1 cellular context compared by ENCODE assay signal in the genomic region with DNA sequence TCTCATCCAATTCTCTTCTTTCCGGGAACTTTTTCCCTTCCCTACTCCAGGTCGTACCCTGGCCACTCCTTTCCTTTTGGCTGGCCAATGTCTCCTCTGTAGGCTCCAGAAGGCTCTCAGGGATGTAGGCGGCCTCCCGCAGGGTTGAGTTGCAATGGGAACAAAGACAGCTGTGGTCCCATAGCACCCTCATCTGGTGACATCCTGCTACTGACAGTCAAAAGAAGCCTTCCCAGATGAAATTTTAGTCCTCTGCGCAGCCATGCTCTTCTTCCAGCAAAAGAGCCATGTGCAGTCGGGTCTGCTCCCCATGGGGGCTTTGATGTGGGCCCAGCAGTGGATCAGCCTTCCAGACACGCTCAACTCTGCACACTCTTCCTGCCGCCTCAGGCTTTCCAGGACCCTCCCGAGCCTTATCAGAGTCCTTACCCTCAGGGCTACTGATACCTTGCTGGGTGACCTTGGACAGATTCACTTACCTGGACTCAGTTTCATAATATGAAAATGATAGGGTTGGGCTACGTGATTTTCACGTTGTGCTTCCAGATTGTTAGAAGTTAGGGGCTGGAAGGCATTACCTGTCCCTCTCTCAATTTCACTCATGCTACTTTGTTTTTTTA.
A peak's percentile ranks its signal among the peaks of the same experiment; 100 is the strongest.
TF ChIP-seq lines count a peak whose summit lies in the region.

No MANE protein-coding gene starts in this region.

TF ChIP-seq in GM12878, 131 proteins besides CTCF, POLR2A, EP300 and RAD21:
- peak; percentile 43 for TF ChIP-seq SMC3 (IDR thresholded peaks at IDR 0.05; ENCODE audit: borderline replicate concordance, low read length)
- TF ChIP-seq, protein P1, sequence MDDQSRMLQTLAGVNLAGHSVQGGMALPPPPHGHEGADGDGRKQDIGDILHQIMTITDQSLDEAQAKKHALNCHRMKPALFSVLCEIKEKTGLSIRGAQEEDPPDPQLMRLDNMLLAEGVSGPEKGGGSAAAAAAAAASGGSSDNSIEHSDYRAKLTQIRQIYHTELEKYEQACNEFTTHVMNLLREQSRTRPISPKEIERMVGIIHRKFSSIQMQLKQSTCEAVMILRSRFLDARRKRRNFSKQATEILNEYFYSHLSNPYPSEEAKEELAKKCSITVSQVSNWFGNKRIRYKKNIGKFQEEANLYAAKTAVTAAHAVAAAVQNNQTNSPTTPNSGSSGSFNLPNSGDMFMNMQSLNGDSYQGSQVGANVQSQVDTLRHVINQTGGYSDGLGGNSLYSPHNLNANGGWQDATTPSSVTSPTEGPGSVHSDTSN (IDR thresholded peaks at IDR 0.05; ENCODE audit: insufficient replicate concordance, low read depth, low read length): no peak
- TF ChIP-seq NFIC (IDR thresholded peaks at IDR 0.05; ENCODE audit: low read depth, low read length): no peak
